Comparison of ENCODE assay signal across 1 cellular context in the genomic region with DNA sequence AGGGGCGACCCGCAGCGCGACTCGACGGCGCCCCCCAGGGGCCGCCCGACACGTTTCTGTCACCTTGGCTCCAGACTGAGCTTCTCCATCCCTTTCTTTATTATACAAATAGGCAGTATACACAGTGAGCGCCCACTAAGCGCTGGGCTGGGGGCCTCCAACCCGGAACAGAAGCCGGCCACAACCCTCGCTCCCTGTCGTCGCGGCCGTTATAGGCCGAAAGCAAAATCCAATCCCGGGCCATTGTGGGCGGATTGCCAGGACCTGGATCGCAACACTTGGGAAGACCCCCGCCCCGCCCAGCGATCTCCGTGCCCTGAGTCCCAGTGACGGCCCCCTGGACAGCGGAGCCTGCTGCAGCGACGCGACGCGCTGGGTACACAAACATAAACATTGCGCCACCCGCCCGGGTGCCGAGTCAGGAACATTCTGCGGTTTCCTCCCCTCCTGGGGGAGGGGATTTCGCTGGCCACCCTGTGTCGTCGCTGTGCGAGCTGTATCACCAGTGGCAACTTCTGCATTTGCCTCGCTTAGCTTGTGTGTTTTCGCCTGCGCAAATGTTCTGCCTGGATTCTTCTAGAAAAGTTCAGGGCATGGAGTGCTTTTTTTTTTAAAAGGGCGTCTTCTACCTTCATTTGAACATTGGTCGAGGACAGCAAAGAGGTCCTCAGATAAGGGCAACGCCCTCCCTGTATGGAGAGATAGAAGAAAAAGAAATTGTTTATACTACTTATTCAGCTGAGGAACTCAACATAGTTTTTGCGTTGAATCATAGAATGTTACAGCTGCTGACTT.
TF ChIP-seq lines count a peak whose summit lies in the region.

No MANE protein-coding gene starts in this region.

TF ChIP-seq in HepG2, 621 proteins besides CTCF, POLR2A, EP300 and RAD21 (continued from another document and continues in another):
- TF ChIP-seq, protein P1, sequence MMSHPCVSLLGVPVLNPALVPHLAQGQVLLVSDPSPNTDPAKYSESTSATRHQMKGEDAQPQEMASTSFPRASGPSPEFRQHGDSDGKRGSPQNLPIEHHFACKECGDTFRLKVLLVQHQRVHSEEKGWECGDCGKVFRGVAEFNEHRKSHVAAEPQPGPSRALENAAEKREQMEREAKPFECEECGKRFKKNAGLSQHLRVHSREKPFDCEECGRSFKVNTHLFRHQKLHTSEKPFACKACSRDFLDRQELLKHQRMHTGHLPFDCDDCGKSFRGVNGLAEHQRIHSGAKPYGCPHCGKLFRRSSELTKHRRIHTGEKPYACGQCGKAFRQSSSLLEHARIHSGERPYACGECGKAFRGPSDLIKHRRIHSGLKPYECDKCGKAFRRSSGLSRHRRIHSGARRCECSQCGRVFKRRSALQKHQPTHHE (CRISPR knock-in tag; IDR thresholded peaks at IDR 0.05; ENCODE audit: borderline replicate concordance), result peak; percentile 87
- TF ChIP-seq, protein P2, sequence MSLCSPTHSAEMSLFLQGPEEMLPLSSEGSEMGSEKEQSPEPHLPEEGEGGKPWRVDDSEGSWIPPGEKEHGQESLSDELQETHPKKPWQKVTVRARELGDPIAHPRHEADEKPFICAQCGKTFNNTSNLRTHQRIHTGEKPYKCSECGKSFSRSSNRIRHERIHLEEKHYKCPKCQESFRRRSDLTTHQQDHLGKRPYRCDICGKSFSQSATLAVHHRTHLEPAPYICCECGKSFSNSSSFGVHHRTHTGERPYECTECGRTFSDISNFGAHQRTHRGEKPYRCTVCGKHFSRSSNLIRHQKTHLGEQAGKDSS (CRISPR knock-in tag; IDR thresholded peaks at IDR 0.05; ENCODE audit: borderline replicate concordance, low read depth), result peak; percentile 64; the same call in 1 of the 2 replicates
- TF ChIP-seq ZNF124 (CRISPR knock-in tag; IDR thresholded peaks at IDR 0.05) (0 out of 2 replicates have a peak, but pooled peaks have one; percentile 79), ZFP90 (CRISPR knock-in tag; IDR thresholded peaks at IDR 0.05; ENCODE audit: borderline replicate concordance) (peak; percentile 92), ZBTB1 (CRISPR knock-in tag; IDR thresholded peaks at IDR 0.05; ENCODE audit: borderline replicate concordance) (no peak), TEAD3 (CRISPR knock-in tag; optimal IDR thresholded peaks at IDR 0.05; ENCODE audit: borderline replicate concordance) (peak; percentile 91), FIP1L1 (IDR thresholded peaks at IDR 0.05; ENCODE audit: borderline replicate concordance, insufficient read depth, low read depth, low read length) (no peak), ZNF605 (CRISPR knock-in tag; IDR thresholded peaks at IDR 0.05) (peak; percentile 65; the same call in 1 of the 2 replicates), ZNF382 (CRISPR knock-in tag; IDR thresholded peaks at IDR 0.05; ENCODE audit: borderline replicate concordance) (no peak), ZNF343 (CRISPR knock-in tag; IDR thresholded peaks at IDR 0.05) (peak; percentile 41; the same call in 1 of the 2 replicates), MYC (CRISPR knock-in tag; IDR thresholded peaks at IDR 0.05; ENCODE audit: borderline replicate concordance) (peak; percentile 87; the same call in 1 of the 2 replicates), SALL1 (CRISPR knock-in tag; IDR thresholded peaks at IDR 0.05) (peak; percentile 98), ZNF556 (CRISPR knock-in tag; IDR thresholded peaks at IDR 0.05; ENCODE audit: borderline replicate concordance) (0 out of 2 replicates have a peak, but pooled peaks have one; percentile 58), ZNF451 (CRISPR knock-in tag; IDR thresholded peaks at IDR 0.05) (no peak), ZNF496 (CRISPR knock-in tag; IDR thresholded peaks at IDR 0.05; ENCODE audit: insufficient replicate concordance) (no peak), MXD4 (CRISPR knock-in tag; IDR thresholded peaks at IDR 0.05) (peak; percentile 66), U2AF1 (optimal IDR thresholded peaks at IDR 0.05; ENCODE audit: low read depth, low read length) (no peak), ZNF10 (CRISPR knock-in tag; IDR thresholded peaks at IDR 0.05; ENCODE audit: borderline replicate concordance, low read depth) (no peak), MTF1 (CRISPR knock-in tag; IDR thresholded peaks at IDR 0.05) (peak; percentile 65; the same call in 1 of the 2 replicates), ZNF879 (CRISPR knock-in tag; IDR thresholded peaks at IDR 0.05) (no peak), MAFG (CRISPR knock-in tag; IDR thresholded peaks at IDR 0.05) (peak; percentile 52; the same call in 1 of the 2 replicates), RNF2 (conservative IDR thresholded peaks at IDR 0.05; ENCODE audit: low read depth) (no peak), BRD4 (CRISPR knock-in tag; IDR thresholded peaks at IDR 0.05) (peak; percentile 83; the same call in 1 of the 2 replicates), RFX1 (IDR thresholded peaks at IDR 0.05) (peak; percentile 69; the same call in 1 of the 2 replicates), ZNF224 (CRISPR knock-in tag; IDR thresholded peaks at IDR 0.05) (peak; percentile 45; the same call in 1 of the 2 replicates), SATB2 (CRISPR knock-in tag; IDR thresholded peaks at IDR 0.05) (no peak), ZBTB38 (CRISPR knock-in tag; IDR thresholded peaks at IDR 0.05) (peak; percentile 89), SOX5 (CRISPR knock-in tag; IDR thresholded peaks at IDR 0.05; ENCODE audit: borderline replicate concordance) (peak; percentile 92), ZMYM4 (CRISPR knock-in tag; IDR thresholded peaks at IDR 0.05) (peak; percentile 78), PHF20 (CRISPR knock-in tag; IDR thresholded peaks at IDR 0.05) (no peak), DR1 (CRISPR knock-in tag; IDR thresholded peaks at IDR 0.05) (no peak), ZNF629 (CRISPR knock-in tag; conservative IDR thresholded peaks at IDR 0.05) (peak; percentile 57; the same call in 1 of the 2 replicates), ZNF607 (CRISPR knock-in tag; IDR thresholded peaks at IDR 0.05; ENCODE audit: borderline replicate concordance) (peak; percentile 93), ZBTB7B (CRISPR knock-in tag; IDR thresholded peaks at IDR 0.05) (peak; percentile 98), ZNF326 (CRISPR knock-in tag; IDR thresholded peaks at IDR 0.05; ENCODE audit: borderline replicate concordance) (no peak)
- TF ChIP-seq, protein P3, sequence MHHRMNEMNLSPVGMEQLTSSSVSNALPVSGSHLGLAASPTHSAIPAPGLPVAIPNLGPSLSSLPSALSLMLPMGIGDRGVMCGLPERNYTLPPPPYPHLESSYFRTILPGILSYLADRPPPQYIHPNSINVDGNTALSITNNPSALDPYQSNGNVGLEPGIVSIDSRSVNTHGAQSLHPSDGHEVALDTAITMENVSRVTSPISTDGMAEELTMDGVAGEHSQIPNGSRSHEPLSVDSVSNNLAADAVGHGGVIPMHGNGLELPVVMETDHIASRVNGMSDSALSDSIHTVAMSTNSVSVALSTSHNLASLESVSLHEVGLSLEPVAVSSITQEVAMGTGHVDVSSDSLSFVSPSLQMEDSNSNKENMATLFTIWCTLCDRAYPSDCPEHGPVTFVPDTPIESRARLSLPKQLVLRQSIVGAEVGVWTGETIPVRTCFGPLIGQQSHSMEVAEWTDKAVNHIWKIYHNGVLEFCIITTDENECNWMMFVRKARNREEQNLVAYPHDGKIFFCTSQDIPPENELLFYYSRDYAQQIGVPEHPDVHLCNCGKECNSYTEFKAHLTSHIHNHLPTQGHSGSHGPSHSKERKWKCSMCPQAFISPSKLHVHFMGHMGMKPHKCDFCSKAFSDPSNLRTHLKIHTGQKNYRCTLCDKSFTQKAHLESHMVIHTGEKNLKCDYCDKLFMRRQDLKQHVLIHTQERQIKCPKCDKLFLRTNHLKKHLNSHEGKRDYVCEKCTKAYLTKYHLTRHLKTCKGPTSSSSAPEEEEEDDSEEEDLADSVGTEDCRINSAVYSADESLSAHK (CRISPR knock-in tag; IDR thresholded peaks at IDR 0.05; ENCODE audit: borderline replicate concordance), result no peak
- TF ChIP-seq, protein P4, sequence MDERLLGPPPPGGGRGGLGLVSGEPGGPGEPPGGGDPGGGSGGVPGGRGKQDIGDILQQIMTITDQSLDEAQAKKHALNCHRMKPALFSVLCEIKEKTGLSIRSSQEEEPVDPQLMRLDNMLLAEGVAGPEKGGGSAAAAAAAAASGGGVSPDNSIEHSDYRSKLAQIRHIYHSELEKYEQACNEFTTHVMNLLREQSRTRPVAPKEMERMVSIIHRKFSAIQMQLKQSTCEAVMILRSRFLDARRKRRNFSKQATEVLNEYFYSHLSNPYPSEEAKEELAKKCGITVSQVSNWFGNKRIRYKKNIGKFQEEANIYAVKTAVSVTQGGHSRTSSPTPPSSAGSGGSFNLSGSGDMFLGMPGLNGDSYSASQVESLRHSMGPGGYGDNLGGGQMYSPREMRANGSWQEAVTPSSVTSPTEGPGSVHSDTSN (CRISPR knock-in tag; IDR thresholded peaks at IDR 0.05), result no peak
- TF ChIP-seq, protein P5, sequence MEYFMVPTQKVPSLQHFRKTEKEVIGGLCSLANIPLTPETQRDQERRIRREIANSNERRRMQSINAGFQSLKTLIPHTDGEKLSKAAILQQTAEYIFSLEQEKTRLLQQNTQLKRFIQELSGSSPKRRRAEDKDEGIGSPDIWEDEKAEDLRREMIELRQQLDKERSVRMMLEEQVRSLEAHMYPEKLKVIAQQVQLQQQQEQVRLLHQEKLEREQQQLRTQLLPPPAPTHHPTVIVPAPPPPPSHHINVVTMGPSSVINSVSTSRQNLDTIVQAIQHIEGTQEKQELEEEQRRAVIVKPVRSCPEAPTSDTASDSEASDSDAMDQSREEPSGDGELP (IDR thresholded peaks at IDR 0.05; ENCODE audit: borderline replicate concordance, low read depth), result peak; percentile 73
- TF ChIP-seq, protein P6, sequence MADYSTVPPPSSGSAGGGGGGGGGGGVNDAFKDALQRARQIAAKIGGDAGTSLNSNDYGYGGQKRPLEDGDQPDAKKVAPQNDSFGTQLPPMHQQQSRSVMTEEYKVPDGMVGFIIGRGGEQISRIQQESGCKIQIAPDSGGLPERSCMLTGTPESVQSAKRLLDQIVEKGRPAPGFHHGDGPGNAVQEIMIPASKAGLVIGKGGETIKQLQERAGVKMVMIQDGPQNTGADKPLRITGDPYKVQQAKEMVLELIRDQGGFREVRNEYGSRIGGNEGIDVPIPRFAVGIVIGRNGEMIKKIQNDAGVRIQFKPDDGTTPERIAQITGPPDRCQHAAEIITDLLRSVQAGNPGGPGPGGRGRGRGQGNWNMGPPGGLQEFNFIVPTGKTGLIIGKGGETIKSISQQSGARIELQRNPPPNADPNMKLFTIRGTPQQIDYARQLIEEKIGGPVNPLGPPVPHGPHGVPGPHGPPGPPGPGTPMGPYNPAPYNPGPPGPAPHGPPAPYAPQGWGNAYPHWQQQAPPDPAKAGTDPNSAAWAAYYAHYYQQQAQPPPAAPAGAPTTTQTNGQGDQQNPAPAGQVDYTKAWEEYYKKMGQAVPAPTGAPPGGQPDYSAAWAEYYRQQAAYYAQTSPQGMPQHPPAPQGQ (CRISPR knock-in tag; IDR thresholded peaks at IDR 0.05; ENCODE audit: borderline replicate concordance), result 0 out of 2 replicates have a peak, but pooled peaks have one; percentile 36
- TF ChIP-seq, protein P7, sequence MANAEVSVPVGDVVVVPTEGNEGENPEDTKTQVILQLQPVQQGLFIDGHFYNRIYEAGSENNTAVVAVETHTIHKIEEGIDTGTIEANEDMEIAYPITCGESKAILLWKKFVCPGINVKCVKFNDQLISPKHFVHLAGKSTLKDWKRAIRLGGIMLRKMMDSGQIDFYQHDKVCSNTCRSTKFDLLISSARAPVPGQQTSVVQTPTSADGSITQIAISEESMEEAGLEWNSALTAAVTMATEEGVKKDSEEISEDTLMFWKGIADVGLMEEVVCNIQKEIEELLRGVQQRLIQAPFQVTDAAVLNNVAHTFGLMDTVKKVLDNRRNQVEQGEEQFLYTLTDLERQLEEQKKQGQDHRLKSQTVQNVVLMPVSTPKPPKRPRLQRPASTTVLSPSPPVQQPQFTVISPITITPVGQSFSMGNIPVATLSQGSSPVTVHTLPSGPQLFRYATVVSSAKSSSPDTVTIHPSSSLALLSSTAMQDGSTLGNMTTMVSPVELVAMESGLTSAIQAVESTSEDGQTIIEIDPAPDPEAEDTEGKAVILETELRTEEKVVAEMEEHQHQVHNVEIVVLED (CRISPR knock-in tag; IDR thresholded peaks at IDR 0.05; ENCODE audit: borderline replicate concordance), result peak; percentile 70
- TF ChIP-seq, protein P8, sequence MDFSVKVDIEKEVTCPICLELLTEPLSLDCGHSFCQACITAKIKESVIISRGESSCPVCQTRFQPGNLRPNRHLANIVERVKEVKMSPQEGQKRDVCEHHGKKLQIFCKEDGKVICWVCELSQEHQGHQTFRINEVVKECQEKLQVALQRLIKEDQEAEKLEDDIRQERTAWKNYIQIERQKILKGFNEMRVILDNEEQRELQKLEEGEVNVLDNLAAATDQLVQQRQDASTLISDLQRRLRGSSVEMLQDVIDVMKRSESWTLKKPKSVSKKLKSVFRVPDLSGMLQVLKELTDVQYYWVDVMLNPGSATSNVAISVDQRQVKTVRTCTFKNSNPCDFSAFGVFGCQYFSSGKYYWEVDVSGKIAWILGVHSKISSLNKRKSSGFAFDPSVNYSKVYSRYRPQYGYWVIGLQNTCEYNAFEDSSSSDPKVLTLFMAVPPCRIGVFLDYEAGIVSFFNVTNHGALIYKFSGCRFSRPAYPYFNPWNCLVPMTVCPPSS (IDR thresholded peaks at IDR 0.05), result no peak
- TF ChIP-seq, protein P9, sequence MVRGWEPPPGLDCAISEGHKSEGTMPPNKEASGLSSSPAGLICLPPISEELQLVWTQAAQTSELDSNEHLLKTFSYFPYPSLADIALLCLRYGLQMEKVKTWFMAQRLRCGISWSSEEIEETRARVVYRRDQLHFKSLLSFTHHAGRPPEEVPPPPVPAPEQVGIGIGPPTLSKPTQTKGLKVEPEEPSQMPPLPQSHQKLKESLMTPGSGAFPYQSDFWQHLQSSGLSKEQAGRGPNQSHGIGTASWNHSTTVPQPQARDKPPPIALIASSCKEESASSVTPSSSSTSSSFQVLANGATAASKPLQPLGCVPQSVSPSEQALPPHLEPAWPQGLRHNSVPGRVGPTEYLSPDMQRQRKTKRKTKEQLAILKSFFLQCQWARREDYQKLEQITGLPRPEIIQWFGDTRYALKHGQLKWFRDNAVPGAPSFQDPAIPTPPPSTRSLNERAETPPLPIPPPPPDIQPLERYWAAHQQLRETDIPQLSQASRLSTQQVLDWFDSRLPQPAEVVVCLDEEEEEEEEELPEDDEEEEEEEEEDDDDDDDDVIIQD (CRISPR knock-in tag; IDR thresholded peaks at IDR 0.05; ENCODE audit: low read depth), result peak; percentile 45; the same call in 1 of the 2 replicates
- TF ChIP-seq, protein P10, sequence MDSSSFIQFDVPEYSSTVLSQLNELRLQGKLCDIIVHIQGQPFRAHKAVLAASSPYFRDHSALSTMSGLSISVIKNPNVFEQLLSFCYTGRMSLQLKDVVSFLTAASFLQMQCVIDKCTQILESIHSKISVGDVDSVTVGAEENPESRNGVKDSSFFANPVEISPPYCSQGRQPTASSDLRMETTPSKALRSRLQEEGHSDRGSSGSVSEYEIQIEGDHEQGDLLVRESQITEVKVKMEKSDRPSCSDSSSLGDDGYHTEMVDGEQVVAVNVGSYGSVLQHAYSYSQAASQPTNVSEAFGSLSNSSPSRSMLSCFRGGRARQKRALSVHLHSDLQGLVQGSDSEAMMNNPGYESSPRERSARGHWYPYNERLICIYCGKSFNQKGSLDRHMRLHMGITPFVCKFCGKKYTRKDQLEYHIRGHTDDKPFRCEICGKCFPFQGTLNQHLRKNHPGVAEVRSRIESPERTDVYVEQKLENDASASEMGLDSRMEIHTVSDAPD (CRISPR knock-in tag; IDR thresholded peaks at IDR 0.05), result no peak
- TF ChIP-seq, protein P11, sequence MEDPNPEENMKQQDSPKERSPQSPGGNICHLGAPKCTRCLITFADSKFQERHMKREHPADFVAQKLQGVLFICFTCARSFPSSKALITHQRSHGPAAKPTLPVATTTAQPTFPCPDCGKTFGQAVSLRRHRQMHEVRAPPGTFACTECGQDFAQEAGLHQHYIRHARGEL (CRISPR knock-in tag; IDR thresholded peaks at IDR 0.05), result no peak
